Comparison of ENCODE assay signal across 8 cellular contexts in the genomic region with DNA sequence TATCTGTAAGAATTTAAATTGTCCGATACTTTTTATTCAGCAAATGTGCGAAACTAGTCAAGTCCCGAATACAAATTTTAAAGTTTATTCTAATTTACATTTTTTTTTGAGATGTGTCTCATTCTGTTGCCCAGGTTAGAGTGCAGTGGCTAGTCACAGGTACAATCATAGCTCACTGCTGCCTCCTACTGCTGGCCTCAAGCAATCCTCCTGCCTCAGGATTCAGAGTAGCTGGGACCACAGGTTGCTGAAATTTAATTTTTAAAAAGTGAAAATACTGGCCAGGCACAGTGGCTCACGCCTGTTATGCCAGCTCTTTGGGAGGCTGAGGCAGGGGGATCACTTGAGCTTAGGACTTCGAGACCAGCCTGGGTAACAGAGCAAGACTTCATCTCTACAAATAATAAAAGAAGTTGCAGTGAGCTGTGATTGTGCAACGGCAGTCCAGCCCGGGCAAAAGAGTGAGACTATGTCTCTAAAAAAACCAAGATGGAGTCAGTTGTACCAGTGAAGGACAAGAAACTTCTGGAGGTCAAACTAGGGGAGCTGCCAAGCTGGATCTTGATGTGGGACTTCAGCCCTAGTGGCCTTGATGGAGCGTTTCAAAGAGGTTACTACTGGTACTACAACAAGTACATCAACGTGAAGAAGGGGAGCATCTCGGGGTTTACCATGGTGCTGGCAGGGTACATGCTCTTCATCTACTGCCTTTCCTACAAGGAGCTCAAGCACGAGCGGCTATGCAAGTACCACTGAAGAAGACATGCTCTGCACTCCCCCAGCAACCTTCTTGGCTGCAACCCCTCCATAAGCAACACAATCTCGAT. TPM values are rescaled to one million over a fixed set of nuclear protein-coding genes. Genes with fewer than 3 reads are reported as not detected.
A peak's percentile ranks its signal among the peaks of the same experiment; 100 is the strongest.
DNase-seq lines count a peak whose midpoint lies in the region; ATAC-seq, FAIRE-seq and TF ChIP-seq lines count a peak whose summit lies in the region.

No MANE protein-coding gene starts in this region.

- H3K27me3 ChIP-seq in SJCRH30, result no peaks in the 10 kb centered on the region
- H3K27me3 ChIP-seq in adrenal gland, result no peaks in the 10 kb centered on the region
- H3K27me3 ChIP-seq in right lobe of liver, result no peaks in the 10 kb centered on the region

- ATAC-seq in right lobe of liver (peak; percentile 66 to 81 (median 73)), GM18909 (IDR thresholded peaks at IDR 0.05; ENCODE audit: poor library complexity, unreplicated experiment) (no peak), GM19452 (IDR thresholded peaks at IDR 0.05; ENCODE audit: unreplicated experiment) (no peak)

- intact Hi-C loops in adrenal gland (cut with DNase I) (no loop called here), right lobe of liver (cut with DNase I) (no loop called here)

- peaks cover 41% of the 10 kb centered on the region for H3K36me3 ChIP-seq in SJCRH30
- H3K36me3 ChIP-seq in adrenal gland (replicated peaks in 1 of 2), result peaks cover 0 to 16% of the 10 kb centered on the region in 2 donors
- peaks cover 0 to 29% (median 5%) of the 10 kb centered on the region in 4 donors for H3K36me3 ChIP-seq in right lobe of liver

- 84 to 91% (median 86%) methylated on average over 13 of the region's 13 CpGs for WGBS in adrenal gland, 4 donors
- 83% methylated on average over 7 of the region's 13 CpGs for WGBS in right lobe of liver (ENCODE audit: insufficient coverage, low coverage, low lambda C conversion rate, missing lambda C conversion rate)

- H3K27ac ChIP-seq in SJCRH30 (no peak overlapping the region), adrenal gland (no peak overlapping the region), right lobe of liver (no peak overlapping the region)

- no peaks in the 10 kb centered on the region for H3K4me1 ChIP-seq in SJCRH30
- peaks cover 16 to 29% of the 10 kb centered on the region in 2 donors for H3K4me1 ChIP-seq in adrenal gland (replicated peaks in 1 of 2)
- H3K4me1 ChIP-seq in right lobe of liver, result peaks cover 0 to 15% (median 5%) of the 10 kb centered on the region in 4 donors

- no peak for FAIRE-seq in RCC 7860 (lab: Jason Lieb, UNC)

- peak in 5 of 6 experiments; percentile 25 to 55 (median 52) for TF ChIP-seq CTCF in adrenal gland (IDR thresholded peaks at IDR 0.05)
- peak; percentile 54 to 60 (median 57) for TF ChIP-seq CTCF in right lobe of liver (IDR thresholded peaks at IDR 0.05)

- peak; percentile 23 for DNase-seq in NCI-H2227 (lab: John Stamatoyannopoulos, UW; ENCODE audit: unreplicated experiment)
- DNase-seq in NCI-H2227 treated with DMSO at 0.1 percent for 48 hours (lab: John Stamatoyannopoulos, UW), result no peak
- peak; percentile 22 to 62 for DNase-seq in SJCRH30
- DNase-seq in adrenal gland, result peak in 3 of 7 donors; percentile 20 to 55 (median 44)
- no peak for DNase-seq in right lobe of liver
- DNase-seq in RCC 7860 (ENCODE audit: low spot score), result no peak

- TF ChIP-seq POLR2A in adrenal gland (IDR thresholded peaks at IDR 0.05), result no peak
- TF ChIP-seq POLR2A in right lobe of liver (IDR thresholded peaks at IDR 0.05), result no peak

- no peaks in the 10 kb centered on the region for H3K9me3 ChIP-seq in SJCRH30 (replicated peaks)
- H3K9me3 ChIP-seq in adrenal gland (replicated peaks in 1 of 3), result no peaks in the 10 kb centered on the region
- no peaks in the 10 kb centered on the region for H3K9me3 ChIP-seq in right lobe of liver

- H3K4me3 ChIP-seq in SJCRH30, result no peak overlapping the region
- no peak overlapping the region for H3K4me3 ChIP-seq in adrenal gland
- no peak overlapping the region for H3K4me3 ChIP-seq in right lobe of liver

RNA-seq across cellular contexts. Expression of gene POLG2, which starts 5.6 kb away (rescaled TPM):
- total RNA-seq in SJCRH30 (2014; rRNA removed; shearing (Covaris generic)), result 14.1 and 18.2 TPM in 2 replicates
- 10 to 100 TPM in 4 of 8 donors, 1 to 10 TPM in 4; 3.1 to 28.7 (median 8.9) TPM for total RNA-seq in adrenal gland
- polyA plus RNA-seq in adrenal gland, result 10 to 100 TPM in 2 of 3 donors, 1 to 10 TPM in 1; 7.6 to 14.7 (median 11.1) TPM
- total RNA-seq in right lobe of liver, result 1 to 10 TPM; 2.9 to 9.2 (median 5.5) TPM

RNA-seq across cellular contexts. Expression of gene DDX5, which starts 14.8 kb away (rescaled TPM):
- total RNA-seq in SJCRH30 (2014; rRNA removed; shearing (Covaris generic)), result 467 and 603 TPM in 2 replicates
- total RNA-seq in adrenal gland, result 1,000 to 10,000 TPM in 4 of 8 donors, 100 to 1,000 TPM in 4; 315 to 1,846 (median 957) TPM
- polyA plus RNA-seq in adrenal gland, result 1,000 to 10,000 TPM in 2 of 3 donors, 100 to 1,000 TPM in 1; 829 to 1,098 (median 1,016) TPM
- total RNA-seq in right lobe of liver, result 100 to 1,000 TPM; 218 to 431 (median 344) TPM

RNA-seq across cellular contexts. Expression of gene CEP95, which starts 15.5 kb away (rescaled TPM):
- 22.4 and 34.2 TPM in 2 replicates for total RNA-seq in SJCRH30 (2014; rRNA removed; shearing (Covaris generic))
- total RNA-seq in adrenal gland (10 to 100 TPM in 7 of 8 donors, 1 to 10 TPM in 1; 7.7 to 31.3 (median 18.3) TPM), right lobe of liver (10 to 100 TPM; 11.0 to 27.6 (median 14.0) TPM)
- 100 to 1,000 TPM in 1 of 3 donors, 10 to 100 TPM in 2; 23.8 to 114 (median 66.5) TPM for polyA plus RNA-seq in adrenal gland

RNA-seq across cellular contexts. Expression of gene MILR1, which starts 42.3 kb away (rescaled TPM):
- 1.9 and 2.1 TPM in 2 replicates for total RNA-seq in SJCRH30 (2014; rRNA removed; shearing (Covaris generic))
- total RNA-seq in adrenal gland (10 to 100 TPM in 6 of 8 donors, 1 to 10 TPM in 2; 6.4 to 28.0 (median 19.2) TPM), right lobe of liver (1 to 10 TPM in 4 of 6 experiments, under 1 TPM in 2; 0.57 to 3.0 (median 1.9) TPM)
- polyA plus RNA-seq in adrenal gland, result 10 to 100 TPM in 1 of 3 donors, 1 to 10 TPM in 2; 6.2 to 17.2 (median 9.1) TPM

Comparison
In these comparisons a context has a peak if more than half of its experiments do, and no peak if none do; other contexts are left out.
1. DNase-seq: peak in NCI-H2227 (single experiment) and SJCRH30 (2 of 2); none in NCI-H2227 treated with DMSO at 0.1 percent for 48 hours (single experiment), right lobe of liver (0 of 3) and RCC 7860 (single experiment).
2. ATAC-seq: peak in right lobe of liver (4 of 4); none in GM18909 (single experiment) and GM19452 (single experiment).